ENCODE assay signal across 21 cellular contexts in genomic region chr3:150736316-150736719, GRCh38. TPM values are rescaled to one million over a fixed set of nuclear protein-coding genes. Genes with fewer than 3 reads are reported as not detected.
DNase-seq lines count a peak whose midpoint lies in the region; ATAC-seq and TF ChIP-seq lines count a peak whose summit lies in the region.
"Had no signal": no experiment of that assay in that cellular context is flagged by ENCODE, and none has a peak within 500 bp of the region (broad histone marks: within the 10 kb centered on the region; RNA-seq: fewer than 3 reads in every experiment).

No MANE protein-coding gene starts in this region.

- no peaks in the 10 kb centered on the region for H3K9me3 Mint-ChIP-seq in stimulated activated memory B cell treated with anti-CD40 and anti-IgM and Interleukin-4, amounts not matched to agents 10 μg/mL and 1 μg/mL and 100 μg/mL, for 72 hours
- H3K9me3 Mint-ChIP-seq: IgD-negative memory B cell; naive thymus-derived CD8-positive, alpha-beta T cell had no signal

- intact Hi-C loops in Right ventricle myocardium inferior (cut with DNase I) (no loop called here), left cardiac atrium (cut with DNase I) (no loop called here), adrenal gland (cut with DNase I) (no loop called here)

- H3K4me1 ChIP-seq in adrenal gland (replicated peaks in 1 of 2), result peaks cover 43 to 82% of the 10 kb centered on the region in 2 donors

- H3K4me1 Mint-ChIP-seq in stimulated activated memory B cell treated with anti-CD40 and anti-IgM and Interleukin-4, amounts not matched to agents 10 μg/mL and 1 μg/mL and 100 μg/mL, for 72 hours, result peaks cover 58% of the 10 kb centered on the region

- DNase-seq in Right ventricle myocardium inferior (ENCODE audit: missing footprints), result no peak
- no peak for DNase-seq in left cardiac atrium
- DNase-seq in adrenal gland, result no peak
- peak; percentile 39 for DNase-seq in iPS-NIHi11 (ENCODE audit: low spot score)
- DNase-seq in RPMI8226, result no peak
- no peak for DNase-seq in GM13977 (ENCODE audit: low spot score)
- DNase-seq: ACHN; activated CD4-positive, alpha-beta T cell treated with anti-CD3 and anti-CD28 coated beads, Interleukin-2, amount 50 U/mL, for 4 hours; activated naive CD4-positive, alpha-beta T cell treated with Interleukin-2 at 50 U/mL for 16 hours; C1 segment of cervical spinal cord; effector CD4-positive, alpha-beta T cell; naive thymus-derived CD8-positive, alpha-beta T cell; NCI-H1436 treated with DMSO at 0.1 percent for 48 hours; NCI-H526 treated with DMSO at 0.1 percent for 48 hours had no signal

- H3K9me3 ChIP-seq in adrenal gland (replicated peaks in 1 of 3), result no peaks in the 10 kb centered on the region
- H3K9me3 ChIP-seq: suprapubic skin had no signal

- 29 to 40% (median 34%) methylated on average over 2 of the region's 2 CpGs for WGBS in adrenal gland, 4 donors

- no peaks in the 10 kb centered on the region for H3K36me3 ChIP-seq in adrenal gland (replicated peaks in 1 of 2)

- in situ Hi-C loops in GM13977 (cut with MboI; ENCODE audit: low pct_unique_long_range_greater_than_20kb, low sequenced_read_pairs, unreplicated experiment), result loop anchor here (10.0 kb wide), 1 partner anchor 128 kb away; no protein-coding TSS in a partner anchor

- H3K4me3 ChIP-seq in adrenal gland, result no peak overlapping the region
- H3K4me3 ChIP-seq: suprapubic skin had no signal

- ATAC-seq in Right ventricle myocardium inferior (peak; percentile 58), left cardiac atrium (no peak), GM21423 (IDR thresholded peaks at IDR 0.05; ENCODE audit: unreplicated experiment) (no peak)
- no peak for ATAC-seq in stimulated activated memory B cell treated with anti-CD40 and anti-IgM and Interleukin-4, amounts not matched to agents 10 μg/mL and 1 μg/mL and 100 μg/mL, for 72 hours
- ATAC-seq: naive thymus-derived CD8-positive, alpha-beta T cell; sciatic nerve had no signal

- H3K27ac ChIP-seq in adrenal gland, result peak overlapping the region in 3 of 5 donors; percentile 85 to 91 (median 87)
- H3K27ac ChIP-seq: suprapubic skin had no signal

- peaks cover 18% of the 10 kb centered on the region for H3K36me3 Mint-ChIP-seq in stimulated activated memory B cell treated with anti-CD40 and anti-IgM and Interleukin-4, amounts not matched to agents 10 μg/mL and 1 μg/mL and 100 μg/mL, for 72 hours

- TF ChIP-seq CTCF in adrenal gland (IDR thresholded peaks at IDR 0.05) (no peak), GM13977 (IDR thresholded peaks at IDR 0.05; ENCODE audit: extremely low read depth, insufficient read depth, missing control alignments) (no peak)

- H3K4me3 Mint-ChIP-seq in stimulated activated memory B cell treated with anti-CD40 and anti-IgM and Interleukin-4, amounts not matched to agents 10 μg/mL and 1 μg/mL and 100 μg/mL, for 72 hours, result no peak overlapping the region
- H3K4me3 Mint-ChIP-seq: IgD-negative memory B cell; naive thymus-derived CD8-positive, alpha-beta T cell had no signal

- H3K27me3 Mint-ChIP-seq in stimulated activated memory B cell treated with anti-CD40 and anti-IgM and Interleukin-4, amounts not matched to agents 10 μg/mL and 1 μg/mL and 100 μg/mL, for 72 hours, result no peaks in the 10 kb centered on the region
- H3K27me3 Mint-ChIP-seq: IgD-negative memory B cell; naive thymus-derived CD8-positive, alpha-beta T cell had no signal

- H3K27me3 ChIP-seq in adrenal gland, result no peaks in the 10 kb centered on the region
- H3K27me3 ChIP-seq: suprapubic skin had no signal

- H3K27ac Mint-ChIP-seq in stimulated activated memory B cell treated with anti-CD40 and anti-IgM and Interleukin-4, amounts not matched to agents 10 μg/mL and 1 μg/mL and 100 μg/mL, for 72 hours, result peak overlapping the region; percentile 8

- no peak for TF ChIP-seq POLR2A in adrenal gland (IDR thresholded peaks at IDR 0.05)

RNA-seq across cellular contexts. Expression of gene SIAH2, which starts 26.7 kb away (rescaled TPM):
- total RNA-seq in Right ventricle myocardium inferior (20.6 TPM), left cardiac atrium (10 to 100 TPM; 14.7 to 16.4 TPM), adrenal gland (100 to 1,000 TPM in 6 of 8 donors, 10 to 100 TPM in 2; 59.8 to 216 (median 121) TPM)
- polyA plus RNA-seq in adrenal gland, result 10 to 100 TPM; 22.1 to 75.6 (median 24.3) TPM

RNA-seq across cellular contexts. Expression of gene ERICH6, which starts 32.6 kb away (rescaled TPM):
- total RNA-seq in Right ventricle myocardium inferior, result not detected
- under 1 TPM in 1 of 2 donors, not detected in 1; 0.39 TPM for total RNA-seq in left cardiac atrium
- under 1 TPM in 3 of 8 donors, not detected in 5; 0.46 to 0.55 (median 0.47) TPM for total RNA-seq in adrenal gland
- not detected for polyA plus RNA-seq in adrenal gland
- total RNA-seq: chondrocyte; MCF 10A; naive thymus-derived CD8-positive, alpha-beta T cell had no signal
